Comparison of ENCODE assay signal across 9 cellular contexts in the genomic region with DNA sequence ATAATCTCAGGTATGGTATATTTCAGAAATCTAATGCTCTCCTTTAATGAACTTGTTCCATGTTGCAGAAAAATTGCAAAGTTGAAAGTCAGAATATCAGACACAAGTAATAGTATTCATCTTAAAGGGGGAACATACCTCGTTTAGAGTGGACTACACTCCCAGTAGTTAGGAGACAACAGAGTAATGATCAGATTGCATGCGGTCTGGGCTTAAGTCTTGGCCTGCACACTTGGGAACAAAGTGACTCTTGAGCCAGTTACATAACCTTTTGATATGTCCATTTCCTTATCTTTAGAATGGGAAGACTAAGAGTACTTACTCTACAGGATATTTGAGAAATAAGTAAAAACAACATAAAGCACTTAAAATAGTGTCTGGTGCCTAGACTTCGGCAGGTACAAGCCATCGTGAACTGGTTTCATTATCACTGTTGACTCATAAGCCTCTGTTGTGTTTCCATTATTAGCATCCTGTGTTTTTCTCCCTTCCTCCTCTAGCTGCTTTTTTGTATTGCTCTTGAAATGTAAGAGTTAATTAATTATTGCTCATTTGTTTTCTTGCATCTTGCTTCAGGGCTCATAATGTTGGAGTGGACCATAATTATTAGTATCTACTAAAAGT. TPM values are rescaled to one million over a fixed set of nuclear protein-coding genes. Genes with fewer than 3 reads are reported as not detected.
DNase-seq lines count a peak whose midpoint lies in the region; ATAC-seq and TF ChIP-seq lines count a peak whose summit lies in the region.
"Had no signal": no experiment of that assay in that cellular context is flagged by ENCODE, and none has a peak within 500 bp of the region (broad histone marks: within the 10 kb centered on the region; RNA-seq: fewer than 3 reads in every experiment).

No MANE protein-coding gene starts in this region.

- DNase-seq in amniotic epithelial cell (ENCODE audit: low read depth) (peak; percentile 24), endodermal cell (no peak), NCI-H1417 treated with DMSO at 0.1 percent for 48 hours (lab: John Stamatoyannopoulos, UW) (no peak), anterior cingulate cortex (lab: John Stamatoyannopoulos, UW) (no peak)
- no peak for DNase-seq in effector memory CD4-positive, alpha-beta T cell
- DNase-seq: DND-41 had no signal

- H3K27me3 ChIP-seq in effector memory CD4-positive, alpha-beta T cell (replicated peaks; ENCODE audit: control insufficient read depth, insufficient read depth, low read length, poor library complexity, severe bottlenecking) = no peaks in the 10 kb centered on the region
- H3K27me3 ChIP-seq in endodermal cell (ENCODE audit: control insufficient read depth, insufficient read depth, low read length, poor library complexity, severe bottlenecking) = no peaks in the 10 kb centered on the region

- H3K4me3 Mint-ChIP-seq in endodermal cell = no peak overlapping the region

- H3K9me3 ChIP-seq in effector memory CD4-positive, alpha-beta T cell (ENCODE audit: control insufficient read depth, low read length) = no peaks in the 10 kb centered on the region
- no peaks in the 10 kb centered on the region for H3K9me3 ChIP-seq in endodermal cell (ENCODE audit: control insufficient read depth, low read length)

- no peak overlapping the region for H3K9ac ChIP-seq in endodermal cell (ENCODE audit: extremely low read depth, low read length, poor library complexity, severe bottlenecking)

- no peaks in the 10 kb centered on the region for H3K4me1 Mint-ChIP-seq in endodermal cell

- H3K4me1 ChIP-seq in effector memory CD4-positive, alpha-beta T cell (ENCODE audit: control insufficient read depth, insufficient read depth, low read length, poor library complexity, severe bottlenecking) = no peaks in the 10 kb centered on the region
- H3K4me1 ChIP-seq in endodermal cell (ENCODE audit: control insufficient read depth, insufficient read depth, low read length) = no peaks in the 10 kb centered on the region

- H3K27ac ChIP-seq in effector memory CD4-positive, alpha-beta T cell (ENCODE audit: insufficient read depth, low read length, poor library complexity, severe bottlenecking) = no peak overlapping the region
- no peak overlapping the region for H3K27ac ChIP-seq in endodermal cell (ENCODE audit: low read depth, low read length)

- no peaks in the 10 kb centered on the region for H3K27me3 Mint-ChIP-seq in endodermal cell (ENCODE audit: insufficient read depth)

- H3K36me3 ChIP-seq in effector memory CD4-positive, alpha-beta T cell (ENCODE audit: control insufficient read depth, insufficient read depth, low read length) = no peaks in the 10 kb centered on the region
- peaks cover 83% of the 10 kb centered on the region for H3K36me3 ChIP-seq in endodermal cell (ENCODE audit: control insufficient read depth, insufficient read depth, low read length)

- ATAC-seq in GM19351 (IDR thresholded peaks at IDR 0.05; ENCODE audit: unreplicated experiment) (peak; percentile 95), HG02970 (IDR thresholded peaks at IDR 0.05; ENCODE audit: low FRiP score, unreplicated experiment) (peak; percentile 67)

- peaks cover 55% of the 10 kb centered on the region for H3K36me3 Mint-ChIP-seq in endodermal cell (ENCODE audit: low read depth)

- H3K9me3 Mint-ChIP-seq in endodermal cell = no peaks in the 10 kb centered on the region

- no peak for TF ChIP-seq CTCF in GM12875 (IDR thresholded peaks at IDR 0.05; ENCODE audit: borderline replicate concordance, insufficient read depth, low read depth, low read length)
- TF ChIP-seq CTCF in endodermal cell (conservative IDR thresholded peaks at IDR 0.05) = no peak

- H3K4me3 ChIP-seq in GM12875 (ENCODE audit: low read depth, low read length) = peak overlapping the region; percentile 15
- H3K4me3 ChIP-seq in effector memory CD4-positive, alpha-beta T cell (ENCODE audit: insufficient read depth, low read depth, low read length, poor library complexity, severe bottlenecking) = no peak overlapping the region
- no peak overlapping the region for H3K4me3 ChIP-seq in endodermal cell (ENCODE audit: low read length)

- WGBS in endodermal cell (ENCODE audit: insufficient coverage in 1 of 2, insufficient read length in 1 of 2), 2 experiments = 94 to 100% methylated on average over 1 to 4 of the region's 4 CpGs

- no peak overlapping the region for H3K27ac Mint-ChIP-seq in endodermal cell

RNA-seq across cellular contexts. Expression of gene DPY19L3, which starts 53.0 kb away (rescaled TPM):
- total RNA-seq in endodermal cell = 100 to 1,000 TPM in 1 of 2 donors, 10 to 100 TPM in 1; 86.5 to 112 TPM
- 55.9 TPM for polyA plus RNA-seq in endodermal cell (2013, experiment 1 of 2)
- polyA plus RNA-seq in endodermal cell (2013, experiment 2 of 2) = 50.1 TPM
